ENCODE assay signal across 13 cellular contexts in the genomic region with DNA sequence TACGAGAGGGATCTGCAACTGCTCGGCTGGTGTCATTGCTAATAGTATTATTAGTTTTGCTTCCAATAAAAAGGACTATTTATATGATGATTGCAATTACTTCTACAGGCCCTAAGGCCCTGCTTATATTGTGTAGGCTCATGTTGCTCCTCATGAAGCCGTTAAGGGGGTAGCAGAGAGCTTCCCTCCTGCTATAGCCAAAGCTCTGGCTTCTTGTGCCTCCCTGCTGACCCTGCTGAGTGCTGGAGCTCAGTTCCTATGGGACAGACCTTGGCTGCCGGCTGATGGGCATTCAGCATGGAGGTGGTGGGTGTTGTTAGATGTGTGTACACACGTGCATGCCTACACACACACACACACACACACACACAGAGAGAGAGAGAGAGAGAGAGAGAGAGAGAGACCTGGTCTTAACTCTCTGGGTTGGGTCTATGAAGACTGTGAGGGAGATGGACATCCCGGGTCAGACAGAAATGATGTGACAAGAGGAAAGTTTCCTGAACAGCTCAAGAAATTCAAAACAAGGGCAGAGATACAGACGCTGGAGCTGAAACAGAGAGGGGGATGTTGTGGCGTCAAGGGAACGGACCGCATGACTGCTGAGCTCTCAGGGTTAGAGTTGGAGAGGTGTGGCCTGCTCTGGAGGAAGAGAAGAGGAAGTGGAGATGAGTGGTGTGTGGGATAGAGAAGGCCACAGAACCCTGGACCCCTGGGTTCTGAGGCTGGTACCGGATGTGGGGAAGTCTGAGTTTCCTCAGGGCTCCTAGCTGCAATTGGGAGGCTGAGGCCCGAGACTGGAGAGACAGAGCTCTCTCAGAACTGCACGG. TPM values are rescaled to one million over a fixed set of nuclear protein-coding genes. Genes with fewer than 3 reads are reported as not detected.
A peak's percentile ranks its signal among the peaks of the same experiment; 100 is the strongest.
DNase-seq lines count a peak whose midpoint lies in the region; ATAC-seq and TF ChIP-seq lines count a peak whose summit lies in the region.
"Had no signal": no experiment of that assay in that cellular context is flagged by ENCODE, and none has a peak within 500 bp of the region (broad histone marks: within the 10 kb centered on the region; RNA-seq: fewer than 3 reads in every experiment).

No MANE protein-coding gene starts in this region.

- no peak overlapping the region for H3K4me3 ChIP-seq in smooth muscle cell

- no peak overlapping the region for H3K4me2 ChIP-seq in smooth muscle cell

- no peak overlapping the region for H3K9ac ChIP-seq in smooth muscle cell (ENCODE audit: low read depth)
- H3K9ac ChIP-seq: neural progenitor cell had no signal

- H4K20me1 ChIP-seq in smooth muscle cell (ENCODE audit: low read depth), result peaks cover 12% of the 10 kb centered on the region

- H3F3A ChIP-seq in smooth muscle cell (ENCODE audit: low read depth), result no peaks in the 10 kb centered on the region

- TF ChIP-seq CTCF in smooth muscle cell (IDR thresholded peaks at IDR 0.05; ENCODE audit: borderline replicate concordance, insufficient read depth, poor library complexity, severe bottlenecking), result no peak

- H3K27ac Mint-ChIP-seq in activated CD4-positive, alpha-beta memory T cell treated with anti-CD3 and anti-CD28 coated beads for 36 hours, result no peak overlapping the region
- peak overlapping the region in 2 of 6 donors; percentile 24 to 56 for H3K27ac Mint-ChIP-seq in naive B cell
- H3K27ac Mint-ChIP-seq in immature natural killer cell, result no peak overlapping the region
- H3K27ac Mint-ChIP-seq: endodermal cell, neural progenitor cell had no signal

- H3K36me3 Mint-ChIP-seq in activated CD4-positive, alpha-beta memory T cell treated with anti-CD3 and anti-CD28 coated beads for 36 hours, result no peaks in the 10 kb centered on the region
- H3K36me3 Mint-ChIP-seq in naive B cell, result peaks cover 0 to 7% of the 10 kb centered on the region in 2 donors
- H3K36me3 Mint-ChIP-seq in immature natural killer cell, result no peaks in the 10 kb centered on the region
- H3K36me3 Mint-ChIP-seq: neural progenitor cell had no signal

- H3K27me3 Mint-ChIP-seq in activated CD4-positive, alpha-beta memory T cell treated with anti-CD3 and anti-CD28 coated beads for 36 hours, result peaks cover 80% of the 10 kb centered on the region
- H3K27me3 Mint-ChIP-seq in naive B cell, result peaks cover 76 to 97% (median 97%) of the 10 kb centered on the region in 3 donors
- H3K27me3 Mint-ChIP-seq in immature natural killer cell (ENCODE audit: low read depth in 3 of 3), result peaks cover 24 to 37% (median 35%) of the 10 kb centered on the region in 3 donors

- H2AFZ ChIP-seq in smooth muscle cell (ENCODE audit: low read depth), result no peak overlapping the region
- H2AFZ ChIP-seq: neural progenitor cell had no signal

- POLR2A ChIA-PET in activated CD4-positive, alpha-beta memory T cell treated with anti-CD3 and anti-CD28 coated beads for 36 hours (lab: Charles Lee), result interaction anchor here (1.0 kb wide), 1 partner anchor 41 kb away, joined by 3 read pairs; no protein-coding TSS in a partner anchor

- H3K27ac ChIP-seq in smooth muscle cell (ENCODE audit: low read depth), result no peak overlapping the region
- H3K27ac ChIP-seq: neural progenitor cell had no signal

- peak; percentile 65 for DNase-seq in activated CD4-positive, alpha-beta memory T cell treated with anti-CD3 and anti-CD28 coated beads for 36 hours
- DNase-seq in naive B cell (no peak), smooth muscle cell (lab: John Stamatoyannopoulos, UW; ENCODE audit: unreplicated experiment) (no peak), immature natural killer cell (no peak), NCI-H748 (lab: John Stamatoyannopoulos, UW; ENCODE audit: unreplicated experiment) (no peak)
- DNase-seq: endodermal cell, NCI-H1930, SHP77, trophoblast cell had no signal

- no peaks in the 10 kb centered on the region for H3K9me3 ChIP-seq in smooth muscle cell (replicated peaks; ENCODE audit: low read depth)

- CTCF ChIA-PET in activated CD4-positive, alpha-beta memory T cell treated with anti-CD3 and anti-CD28 coated beads for 36 hours (lab: Charles Lee), result interaction anchor here (0.8 to 5.2 kb wide), 9 partner anchors 15 to 258 kb away, joined by 3 to 34 read pairs (median 4); a partner anchor contains a TSS

- H3K4me3 Mint-ChIP-seq in activated CD4-positive, alpha-beta memory T cell treated with anti-CD3 and anti-CD28 coated beads for 36 hours, result no peak overlapping the region
- H3K4me3 Mint-ChIP-seq in naive B cell, result peak overlapping the region in 1 of 8 donors; percentile 12
- peak overlapping the region in 1 of 5 donors; percentile 23 for H3K4me3 Mint-ChIP-seq in immature natural killer cell

- ATAC-seq in GM18502 (IDR thresholded peaks at IDR 0.05; ENCODE audit: poor library complexity, unreplicated experiment) (peak; percentile 55), HG03135 (IDR thresholded peaks at IDR 0.05; ENCODE audit: unreplicated experiment) (peak; percentile 50), naive B cell (ENCODE audit: low read depth in 2 of 2) (peak; percentile 79 to 81), HG03139 (IDR thresholded peaks at IDR 0.05; ENCODE audit: unreplicated experiment) (no peak)

- no peaks in the 10 kb centered on the region for H3K9me3 Mint-ChIP-seq in activated CD4-positive, alpha-beta memory T cell treated with anti-CD3 and anti-CD28 coated beads for 36 hours
- H3K9me3 Mint-ChIP-seq in naive B cell (no peaks in the 10 kb centered on the region), immature natural killer cell (no peaks in the 10 kb centered on the region)
- H3K9me3 Mint-ChIP-seq: endodermal cell, neural progenitor cell had no signal

- WGBS in smooth muscle cell (ENCODE audit: low lambda C conversion rate), result 69% methylated on average over 13 of the region's 13 CpGs

- peaks cover 96% of the 10 kb centered on the region for H3K27me3 ChIP-seq in smooth muscle cell (ENCODE audit: low read depth)

- peaks cover 14% of the 10 kb centered on the region for H3K4me1 ChIP-seq in smooth muscle cell (ENCODE audit: low read depth)

- H3K4me1 Mint-ChIP-seq in activated CD4-positive, alpha-beta memory T cell treated with anti-CD3 and anti-CD28 coated beads for 36 hours (ENCODE audit: low read depth), result peaks cover 24% of the 10 kb centered on the region
- H3K4me1 Mint-ChIP-seq in naive B cell, result peaks cover 21 to 29% (median 23%) of the 10 kb centered on the region in 3 donors
- H3K4me1 Mint-ChIP-seq in immature natural killer cell, result peaks cover 15 to 25% of the 10 kb centered on the region in 2 donors

- no peaks in the 10 kb centered on the region for H3K79me2 ChIP-seq in smooth muscle cell (ENCODE audit: low read depth)

- intact Hi-C loops in activated CD4-positive, alpha-beta memory T cell treated with anti-CD3 and anti-CD28 coated beads for 36 hours (cut with micrococcal nuclease), result no loop called here

- no peaks in the 10 kb centered on the region for H3K36me3 ChIP-seq in smooth muscle cell (ENCODE audit: low read depth)
- H3K36me3 ChIP-seq: neural progenitor cell had no signal

RNA-seq across cellular contexts. Expression of a gene that starts 1.6 kb away (rescaled TPM):
- not detected for total RNA-seq in activated CD4-positive, alpha-beta memory T cell treated with anti-CD3 and anti-CD28 coated beads for 36 hours
- polyA plus RNA-seq in naive B cell (ENCODE audit: low read depth in 6 of 6) (not detected), smooth muscle cell (0.79 TPM in 1 of 2 replicates, not detected in the other), immature natural killer cell (under 1 TPM in 1 of 3 donors, not detected in 2; 0.35 TPM)
- not detected in 2 replicates for total RNA-seq in smooth muscle cell

RNA-seq across cellular contexts. Expression of a gene that starts 24.3 kb away (rescaled TPM):
- under 1 TPM; 0.21 to 0.34 TPM for total RNA-seq in activated CD4-positive, alpha-beta memory T cell treated with anti-CD3 and anti-CD28 coated beads for 36 hours
- polyA plus RNA-seq in naive B cell (ENCODE audit: low read depth in 6 of 6), result not detected
- total RNA-seq in smooth muscle cell, result not detected in 2 replicates
- 1.00 TPM in 1 of 2 replicates, not detected in the other for polyA plus RNA-seq in smooth muscle cell
- polyA plus RNA-seq in immature natural killer cell, result not detected

RNA-seq across cellular contexts. Expression of a gene that starts 33.7 kb away (rescaled TPM):
- under 1 TPM in 1 of 2 experiments, not detected in 1; 0.07 TPM for total RNA-seq in activated CD4-positive, alpha-beta memory T cell treated with anti-CD3 and anti-CD28 coated beads for 36 hours
- not detected for polyA plus RNA-seq in naive B cell (ENCODE audit: low read depth in 6 of 6)
- total RNA-seq in smooth muscle cell, result 27.1 and 28.5 TPM in 2 replicates
- 11.3 and 23.3 TPM in 2 replicates for polyA plus RNA-seq in smooth muscle cell
- polyA plus RNA-seq in immature natural killer cell, result not detected

RNA-seq across cellular contexts. Expression of a gene that starts 42.2 kb away (rescaled TPM):
- total RNA-seq in activated CD4-positive, alpha-beta memory T cell treated with anti-CD3 and anti-CD28 coated beads for 36 hours, result 10 to 100 TPM; 40.2 to 43.2 TPM
- polyA plus RNA-seq in naive B cell (ENCODE audit: low read depth in 6 of 6) (10 to 100 TPM; 16.6 to 47.9 (median 28.7) TPM), smooth muscle cell (19.9 and 31.3 TPM in 2 replicates), immature natural killer cell (10 to 100 TPM in 2 of 3 donors, 1 to 10 TPM in 1; 7.7 to 42.2 (median 15.9) TPM)
- 7.5 and 11.9 TPM in 2 replicates for total RNA-seq in smooth muscle cell

RNA-seq across cellular contexts. Expression of a gene that starts 51.9 kb away (rescaled TPM):
- total RNA-seq in activated CD4-positive, alpha-beta memory T cell treated with anti-CD3 and anti-CD28 coated beads for 36 hours, result 10 to 100 TPM; 73.6 to 76.7 TPM
- 100 to 1,000 TPM in 5 of 6 donors, 10 to 100 TPM in 1; 97.6 to 177 (median 110) TPM for polyA plus RNA-seq in naive B cell (ENCODE audit: low read depth in 6 of 6)
- 50.5 and 53.7 TPM in 2 replicates for total RNA-seq in smooth muscle cell
- polyA plus RNA-seq in smooth muscle cell, result 72.5 and 85.5 TPM in 2 replicates
- 100 to 1,000 TPM; 141 to 239 (median 202) TPM for polyA plus RNA-seq in immature natural killer cell

Comparison
In these comparisons a context has a peak if more than half of its experiments do, and no peak if none do; other contexts are left out.
1. RNA of a gene that starts 33.7 kb away (polyA plus RNA-seq): 11.3 to 23.3 TPM in smooth muscle cell; not detected in naive B cell and not detected in immature natural killer cell; every median in the first group is over 10 times any median in the second.